In the genomic region with DNA sequence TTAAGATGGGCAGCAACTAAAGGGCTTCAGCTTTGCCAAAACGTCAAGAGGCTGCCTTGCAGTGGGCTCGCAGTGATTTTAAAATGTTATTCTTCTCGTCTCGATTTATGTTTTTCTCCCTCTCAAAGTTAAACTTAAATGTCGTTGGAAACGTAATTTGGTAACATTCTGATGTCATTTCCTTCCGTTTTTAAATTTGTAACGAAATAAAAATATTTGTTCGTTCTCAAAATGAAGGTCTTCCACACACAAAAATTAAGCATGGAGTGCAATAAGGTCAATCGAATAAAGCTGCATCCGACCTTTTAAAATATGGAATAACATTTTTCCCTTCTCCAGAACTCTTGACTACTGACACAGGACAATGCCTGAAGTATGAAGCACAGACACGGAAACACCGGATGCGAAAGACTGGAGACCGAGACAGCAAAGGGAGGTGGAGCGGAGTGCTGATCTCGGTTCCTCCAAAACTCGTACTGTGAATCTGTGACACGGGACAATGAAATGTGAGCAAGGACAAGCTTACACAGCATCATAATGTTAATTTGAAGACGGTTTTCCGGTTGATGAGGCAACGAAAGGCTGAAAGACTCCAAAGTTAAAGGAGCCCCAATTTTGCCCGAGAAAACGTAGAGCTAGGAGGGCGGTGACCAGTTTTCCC, we compare ENCODE assay signal across 1 cellular context.
TF ChIP-seq lines count a peak whose summit lies in the region.

No MANE protein-coding gene starts in this region.

TF ChIP-seq in HepG2, 621 proteins besides CTCF, POLR2A, EP300 and RAD21 (continued from another document):
- TF ChIP-seq ARID5B (CRISPR knock-in tag; IDR thresholded peaks at IDR 0.05): no peak
- TF ChIP-seq ZFP62 (CRISPR knock-in tag; IDR thresholded peaks at IDR 0.05): no peak
- no peak for TF ChIP-seq HOXD1 (CRISPR knock-in tag; IDR thresholded peaks at IDR 0.05)
- TF ChIP-seq U2AF2 (IDR thresholded peaks at IDR 0.05; ENCODE audit: low read depth, low read length): no peak
- no peak for TF ChIP-seq ISL2 (CRISPR knock-in tag; IDR thresholded peaks at IDR 0.05)
